In genomic region chr4:168795346-168795745, GRCh38 we compare ENCODE assay signal across 19 cellular contexts.
A peak's percentile ranks its signal among the peaks of the same experiment; 100 is the strongest.
DNase-seq lines count a peak whose midpoint lies in the region; ATAC-seq and TF ChIP-seq lines count a peak whose summit lies in the region.
"Had no signal": no experiment of that assay in that cellular context is flagged by ENCODE, and none has a peak within 500 bp of the region (broad histone marks: within the 10 kb centered on the region; RNA-seq: fewer than 3 reads in every experiment).

No MANE protein-coding gene starts in this region.

- H3K27me3 ChIP-seq in RWPE2 (ENCODE audit: insufficient read depth, poor library complexity, severe bottlenecking) (no peaks in the 10 kb centered on the region), gastrocnemius medialis (no peaks in the 10 kb centered on the region)

- H3K27ac ChIP-seq in RWPE2 (ENCODE audit: poor library complexity, severe bottlenecking) (peak overlapping the region; percentile 88), gastrocnemius medialis (peak overlapping the region; percentile 68 to 79 (median 69))

- H3K4me1 ChIP-seq in RWPE2 (ENCODE audit: insufficient read depth, poor library complexity, severe bottlenecking): peaks cover 20% of the 10 kb centered on the region
- peaks cover 20 to 35% of the 10 kb centered on the region in 2 donors for H3K4me1 ChIP-seq in gastrocnemius medialis
- H3K4me1 ChIP-seq: HAP-1 had no signal

- no peak for TF ChIP-seq POLR2A in gastrocnemius medialis (IDR thresholded peaks at IDR 0.05)

- ATAC-seq in RWPE2 (ENCODE audit: low read depth) (no peak), gastrocnemius medialis (no peak), HG03175 (IDR thresholded peaks at IDR 0.05; ENCODE audit: unreplicated experiment) (no peak), GM18873 (IDR thresholded peaks at IDR 0.05; ENCODE audit: low FRiP score, unreplicated experiment) (no peak), GM21447 (IDR thresholded peaks at IDR 0.05; ENCODE audit: unreplicated experiment) (no peak)

- in situ Hi-C loops in ACHN (cut with HindIII; ENCODE audit: low pct_ligation_motif_present, low pct_unique_long_range_greater_than_20kb, low sequenced_read_pairs): no loop called here
- in situ Hi-C loops in gastrocnemius medialis (cut with MboI; ENCODE audit: low sequenced_read_pairs in 4 of 4): no loop called here

- intact Hi-C loops in gastrocnemius medialis (cut with DNase I; ENCODE audit: low total_unique reads): no loop called here

- H3K4me3 ChIP-seq in RWPE2 (ENCODE audit: severe bottlenecking) (no peak overlapping the region), gastrocnemius medialis (no peak overlapping the region)
- H3K4me3 ChIP-seq: HAP-1 had no signal

- H3K9me3 ChIP-seq in RWPE2 (ENCODE audit: severe bottlenecking) (no peaks in the 10 kb centered on the region), gastrocnemius medialis (no peaks in the 10 kb centered on the region)
- H3K9me3 ChIP-seq: HAP-1 had no signal

- TF ChIP-seq CTCF in RWPE2 (IDR thresholded peaks at IDR 0.05; ENCODE audit: poor library complexity, severe bottlenecking): no peak
- no peak for TF ChIP-seq CTCF in gastrocnemius medialis (IDR thresholded peaks at IDR 0.05 in 4 of 5, conservative IDR thresholded peaks at IDR 0.05 in 1 of 5)

- H3K36me3 ChIP-seq in RWPE2 (ENCODE audit: low read depth) (no peaks in the 10 kb centered on the region), gastrocnemius medialis (no peaks in the 10 kb centered on the region)
- H3K36me3 ChIP-seq: HAP-1 had no signal

- DNase-seq in ACHN (peak; percentile 57), RWPE2 (ENCODE audit: low spot score) (no peak), kidney glomerular epithelial cell (lab: John Stamatoyannopoulos, UW) (peak; percentile 16), gastrocnemius medialis (no peak), amniotic stem cell (lab: John Stamatoyannopoulos, UW) (no peak)
- DNase-seq: Calu3; CD4-positive, alpha-beta T cell; KBM-7; NCI-H1417; NCI-H1930; NCI-H2171; NCI-H446; NCI-H69; NK-92 treated with Interleukin-12 subunit alpha and Interleukin-12 subunit beta, amount 100 ng/mL, for 24 hours; RPMI8226 had no signal

Comparison
In these comparisons a context has a peak if more than half of its experiments do, and no peak if none do; other contexts are left out.
1. DNase-seq: peak in ACHN (single experiment) and kidney glomerular epithelial cell (single experiment); none in RWPE2 (single experiment), gastrocnemius medialis (0 of 2) and amniotic stem cell (single experiment).